Comparison of ENCODE assay signal across 19 cellular contexts in genomic region chr6:42619963-42620362, GRCh38. TPM values are rescaled to one million over a fixed set of nuclear protein-coding genes. Genes with fewer than 3 reads are reported as not detected.
A peak's percentile ranks its signal among the peaks of the same experiment; 100 is the strongest.
DNase-seq lines count a peak whose midpoint lies in the region; ATAC-seq and TF ChIP-seq lines count a peak whose summit lies in the region.
"Had no signal": no experiment of that assay in that cellular context is flagged by ENCODE, and none has a peak within 500 bp of the region (broad histone marks: within the 10 kb centered on the region; RNA-seq: fewer than 3 reads in every experiment).

No MANE protein-coding gene starts in this region.

- no peak for DNase-seq in activated naive CD8-positive, alpha-beta T cell treated with anti-CD3 and anti-CD28 coated beads for 36 hours
- DNase-seq in central memory CD8-positive, alpha-beta T cell (ENCODE audit: low spot score in 2 of 2), result no peak
- no peak for DNase-seq in gastrocnemius medialis
- DNase-seq in prostate gland (ENCODE audit: low spot score), result no peak
- no peak for DNase-seq in HuH-7 (ENCODE audit: low spot score)
- DNase-seq: Caco-2; CD4-positive, CD25-positive, alpha-beta regulatory T cell; CD8-positive, alpha-beta T cell; DMS153; DND-41; GOT3; HFFc6 had no signal

- no peaks in the 10 kb centered on the region for H3K27me3 ChIP-seq in gastrocnemius medialis
- H3K27me3 ChIP-seq in prostate gland (replicated peaks; ENCODE audit: insufficient read depth), result no peaks in the 10 kb centered on the region
- H3K27me3 ChIP-seq: BLaER1 had no signal

- H3K4me1 Mint-ChIP-seq in activated naive CD8-positive, alpha-beta T cell (ENCODE audit: low read depth), result peaks cover 5% of the 10 kb centered on the region
- H3K4me1 Mint-ChIP-seq in activated naive CD8-positive, alpha-beta T cell treated with anti-CD3 and anti-CD28 coated beads for 36 hours, result no peaks in the 10 kb centered on the region
- H3K4me1 Mint-ChIP-seq in central memory CD8-positive, alpha-beta T cell, result peaks cover 10% of the 10 kb centered on the region
- H3K4me1 Mint-ChIP-seq: B cell had no signal

- no peak overlapping the region for H3K4me3 Mint-ChIP-seq in activated naive CD8-positive, alpha-beta T cell
- H3K4me3 Mint-ChIP-seq in activated naive CD8-positive, alpha-beta T cell treated with anti-CD3 and anti-CD28 coated beads for 36 hours, result no peak overlapping the region
- no peak overlapping the region for H3K4me3 Mint-ChIP-seq in central memory CD8-positive, alpha-beta T cell
- H3K4me3 Mint-ChIP-seq: B cell; CD4-positive, CD25-positive, alpha-beta regulatory T cell; CD8-positive, alpha-beta T cell; HFFc6 had no signal

- H3K9me3 ChIP-seq in gastrocnemius medialis (no peaks in the 10 kb centered on the region), prostate gland (no peaks in the 10 kb centered on the region)
- H3K9me3 ChIP-seq: BLaER1, Caco-2, HAP-1 had no signal

- H3K27ac Mint-ChIP-seq in activated naive CD8-positive, alpha-beta T cell, result peak overlapping the region; percentile 10
- H3K27ac Mint-ChIP-seq in activated naive CD8-positive, alpha-beta T cell treated with anti-CD3 and anti-CD28 coated beads for 36 hours, result no peak overlapping the region
- peak overlapping the region; percentile 41 for H3K27ac Mint-ChIP-seq in central memory CD8-positive, alpha-beta T cell (ENCODE audit: low read depth)
- H3K27ac Mint-ChIP-seq: B cell; CD4-positive, CD25-positive, alpha-beta regulatory T cell; CD8-positive, alpha-beta T cell; HFFc6 had no signal

- intact Hi-C loops in gastrocnemius medialis (cut with DNase I; ENCODE audit: low total_unique reads) (loop anchor here (5.0 kb wide), 1 partner anchor 43 kb away; no protein-coding TSS in a partner anchor), prostate gland (cut with DNase I) (no loop called here)

- WGBS in prostate gland, result 84% methylated on average over 1 of the region's 1 CpG

- TF ChIP-seq POLR2A in gastrocnemius medialis (IDR thresholded peaks at IDR 0.05) (no peak), prostate gland (IDR thresholded peaks at IDR 0.05) (no peak)

- no peak for ATAC-seq in central memory CD8-positive, alpha-beta T cell (replicated peaks; ENCODE audit: extremely low read depth, poor library complexity, severe bottlenecking)
- ATAC-seq in gastrocnemius medialis (no peak), GM21360 (IDR thresholded peaks at IDR 0.05; ENCODE audit: unreplicated experiment) (no peak)
- ATAC-seq: CD8-positive, alpha-beta T cell had no signal

- H3K36me3 Mint-ChIP-seq in activated naive CD8-positive, alpha-beta T cell, result peaks cover 4% of the 10 kb centered on the region
- H3K36me3 Mint-ChIP-seq in activated naive CD8-positive, alpha-beta T cell treated with anti-CD3 and anti-CD28 coated beads for 36 hours, result peaks cover 12% of the 10 kb centered on the region
- H3K36me3 Mint-ChIP-seq in central memory CD8-positive, alpha-beta T cell (ENCODE audit: insufficient read depth), result peaks cover 58% of the 10 kb centered on the region

- H3K4me3 ChIP-seq in gastrocnemius medialis, result no peak overlapping the region
- no peak overlapping the region for H3K4me3 ChIP-seq in prostate gland
- H3K4me3 ChIP-seq: BLaER1, HAP-1 had no signal

- no peaks in the 10 kb centered on the region for H3K27me3 Mint-ChIP-seq in activated naive CD8-positive, alpha-beta T cell
- H3K27me3 Mint-ChIP-seq in activated naive CD8-positive, alpha-beta T cell treated with anti-CD3 and anti-CD28 coated beads for 36 hours, result no peaks in the 10 kb centered on the region
- no peaks in the 10 kb centered on the region for H3K27me3 Mint-ChIP-seq in central memory CD8-positive, alpha-beta T cell
- H3K27me3 Mint-ChIP-seq: B cell; CD4-positive, CD25-positive, alpha-beta regulatory T cell had no signal

- TF ChIP-seq CTCF in gastrocnemius medialis (IDR thresholded peaks at IDR 0.05 in 4 of 5, conservative IDR thresholded peaks at IDR 0.05 in 1 of 5), result no peak
- TF ChIP-seq CTCF in prostate gland (IDR thresholded peaks at IDR 0.05), result no peak

- H3K4me1 ChIP-seq in gastrocnemius medialis, result peaks cover 4 to 10% of the 10 kb centered on the region in 2 donors
- no peaks in the 10 kb centered on the region for H3K4me1 ChIP-seq in prostate gland (replicated peaks)
- H3K4me1 ChIP-seq: BLaER1, HAP-1 had no signal

- H3K27ac ChIP-seq in gastrocnemius medialis (peak overlapping the region; percentile 74 to 79 (median 78)), prostate gland (no peak overlapping the region)
- H3K27ac ChIP-seq: 22Rv1, BLaER1, C4-2B had no signal

- H3K36me3 ChIP-seq in gastrocnemius medialis, result peaks cover 0 to 32% of the 10 kb centered on the region in 2 donors
- no peaks in the 10 kb centered on the region for H3K36me3 ChIP-seq in prostate gland

- H3K9me3 Mint-ChIP-seq in activated naive CD8-positive, alpha-beta T cell (ENCODE audit: low read depth), result no peaks in the 10 kb centered on the region
- H3K9me3 Mint-ChIP-seq in activated naive CD8-positive, alpha-beta T cell treated with anti-CD3 and anti-CD28 coated beads for 36 hours, result no peaks in the 10 kb centered on the region
- no peaks in the 10 kb centered on the region for H3K9me3 Mint-ChIP-seq in central memory CD8-positive, alpha-beta T cell
- H3K9me3 Mint-ChIP-seq: CD4-positive, CD25-positive, alpha-beta regulatory T cell; CD8-positive, alpha-beta T cell; HFFc6 had no signal

- in situ Hi-C loops in gastrocnemius medialis (cut with MboI; ENCODE audit: low sequenced_read_pairs in 4 of 4), result no loop called here

RNA-seq across cellular contexts. Expression of gene UBR2, which starts 56.1 kb away (rescaled TPM):
- total RNA-seq in activated naive CD8-positive, alpha-beta T cell treated with anti-CD3 and anti-CD28 coated beads for 36 hours, result 10 to 100 TPM; 18.7 to 19.5 TPM
- total RNA-seq in gastrocnemius medialis (10 to 100 TPM; 40.8 to 46.2 (median 44.7) TPM), prostate gland (10 to 100 TPM; 24.2 to 25.6 TPM)

Comparison
In these comparisons a context has a peak if more than half of its experiments do, and no peak if none do; other contexts are left out.
1. H3K27ac ChIP-seq: peak in gastrocnemius medialis (4 of 4); none in prostate gland (0 of 2).